Comparison of ENCODE assay signal across 22 cellular contexts in genomic region chr16:20894388-20894787, GRCh38.
"Had no signal": no experiment of that assay in that cellular context is flagged by ENCODE, and none has a peak within 500 bp of the region (broad histone marks: within the 10 kb centered on the region; RNA-seq: fewer than 3 reads in every experiment).

No MANE protein-coding gene starts in this region.

- ATAC-seq: foreskin keratinocyte, gastroesophageal sphincter, heart left ventricle, left colon, left lobe of liver, lower lobe of right lung, mucosa of descending colon had no signal

- H2AFZ ChIP-seq: hepatocyte had no signal

- H3K27ac Mint-ChIP-seq: mesothelial cell of epicardium had no signal

- H3K9me3 Mint-ChIP-seq: immature natural killer cell, mesothelial cell of epicardium had no signal

- H3K4me2 ChIP-seq: hepatocyte had no signal

- H3K4me3 ChIP-seq: coronary artery, dorsolateral prefrontal cortex, esophagus muscularis mucosa, gastroesophageal sphincter, heart left ventricle, hepatocyte, left ventricle myocardium inferior, lower lobe of right lung, mucosa of descending colon had no signal

- DNase-seq: dermis blood vessel endothelial cell; dorsolateral prefrontal cortex; effector CD4-positive, alpha-beta T cell; effector memory CD4-positive, alpha-beta T cell; foreskin keratinocyte; heart left ventricle; hypothalamus; immature natural killer cell; islet precursor cell; kidney; kidney glomerular epithelial cell; left colon; left ventricle myocardium inferior; lower lobe of right lung; mesenchymal stem cell; mucosa of descending colon had no signal

- H3K9me3 ChIP-seq: esophagus muscularis mucosa, gastroesophageal sphincter, heart left ventricle, left ventricle myocardium inferior, lower lobe of right lung, mucosa of descending colon had no signal

- H3K27ac ChIP-seq: coronary artery, dorsolateral prefrontal cortex, esophagus muscularis mucosa, foreskin keratinocyte, gastroesophageal sphincter, heart left ventricle, hepatocyte, left ventricle myocardium inferior, lower lobe of right lung had no signal

- H3K27me3 ChIP-seq: dorsolateral prefrontal cortex, esophagus muscularis mucosa, foreskin keratinocyte, gastroesophageal sphincter, heart left ventricle, hepatocyte had no signal

- H3K4me3 Mint-ChIP-seq: immature natural killer cell, mesothelial cell of epicardium had no signal
